ENCODE assay signal across 1 cellular context in genomic region chr16:81446318-81447275, GRCh38.
TF ChIP-seq lines count a peak whose summit lies in the region.

No MANE protein-coding gene starts in this region.

TF ChIP-seq in K562, 482 proteins besides CTCF, POLR2A, EP300 and RAD21 (continued from another document and continues in another):
- TF ChIP-seq TRIM25 (IDR thresholded peaks at IDR 0.05; ENCODE audit: borderline replicate concordance) (no peak), HEY1 (CRISPR knock-in tag; IDR thresholded peaks at IDR 0.05; ENCODE audit: borderline replicate concordance) (no peak), MBD1 (CRISPR knock-in tag; IDR thresholded peaks at IDR 0.05) (no peak), TAL1 (IDR thresholded peaks at IDR 0.05) (no peak), NKRF (IDR thresholded peaks at IDR 0.05; ENCODE audit: borderline replicate concordance) (no peak), ZNF780A (CRISPR knock-in tag; IDR thresholded peaks at IDR 0.05) (no peak), RERE (CRISPR knock-in tag; IDR thresholded peaks at IDR 0.05; ENCODE audit: borderline replicate concordance) (no peak), SIX5 (IDR thresholded peaks at IDR 0.05; ENCODE audit: borderline replicate concordance in 1 of 2, insufficient read depth in 1 of 2, low read depth in 1 of 2, low read length in 2 of 2) (no peak), NFIX (CRISPR knock-in tag; IDR thresholded peaks at IDR 0.05; ENCODE audit: low read depth) (no peak), IRF1 (CRISPR knock-in tag; IDR thresholded peaks at IDR 0.05; ENCODE audit: borderline replicate concordance) (no peak), ZBTB11 (CRISPR knock-in tag; IDR thresholded peaks at IDR 0.05) (no peak), ZBTB2 (IDR thresholded peaks at IDR 0.05) (no peak), RFX5 (IDR thresholded peaks at IDR 0.05; ENCODE audit: low read depth, low read length) (no peak), RBFOX2 (IDR thresholded peaks at IDR 0.05; ENCODE audit: low read depth, low read length) (peak; percentile 17; the same call in 1 of the 2 replicates), ETV6 (IDR thresholded peaks at IDR 0.05; ENCODE audit: borderline replicate concordance in 1 of 2, low read depth in 2 of 2, low read length in 1 of 2) (no peak), ETV6 (CRISPR knock-in tag; IDR thresholded peaks at IDR 0.05; ENCODE audit: borderline replicate concordance) (no peak), JUN (IDR thresholded peaks at IDR 0.05; ENCODE audit: borderline replicate concordance, low read depth, low read length) (no peak), JUN (CRISPR knock-in tag; IDR thresholded peaks at IDR 0.05; ENCODE audit: borderline replicate concordance) (no peak), RBM25 (IDR thresholded peaks at IDR 0.05; ENCODE audit: low read depth, low read length, severe bottlenecking) (no peak), ZNF232 (CRISPR knock-in tag; IDR thresholded peaks at IDR 0.05) (no peak), CREB5 (CRISPR knock-in tag; IDR thresholded peaks at IDR 0.05) (no peak), ZZZ3 (IDR thresholded peaks at IDR 0.05) (no peak), RBM34 (IDR thresholded peaks at IDR 0.05; ENCODE audit: borderline replicate concordance, insufficient read depth, low read length) (no peak), ZNF140 (CRISPR knock-in tag; IDR thresholded peaks at IDR 0.05) (no peak), RBBP5 (IDR thresholded peaks at IDR 0.05; ENCODE audit: borderline replicate concordance, insufficient read depth, low read length, poor library complexity, severe bottlenecking) (peak; percentile 67), HNRNPLL (IDR thresholded peaks at IDR 0.05; ENCODE audit: low read depth, low read length, poor library complexity, severe bottlenecking) (no peak), HOXB6 (CRISPR knock-in tag; IDR thresholded peaks at IDR 0.05; ENCODE audit: borderline replicate concordance) (no peak), CSDE1 (IDR thresholded peaks at IDR 0.05) (no peak), PPARD (CRISPR knock-in tag; IDR thresholded peaks at IDR 0.05) (no peak), TGIF2 (CRISPR knock-in tag; IDR thresholded peaks at IDR 0.05) (no peak), ARID2 (IDR thresholded peaks at IDR 0.05) (0 out of 2 replicates have a peak, but pooled peaks have one; percentile 2), RNF219 (CRISPR knock-in tag; IDR thresholded peaks at IDR 0.05) (no peak), GTF2A2 (tag; IDR thresholded peaks at IDR 0.05) (no peak), EZH2 (IDR thresholded peaks at IDR 0.05; ENCODE audit: borderline replicate concordance, low read depth, low read length) (no peak), CREM (IDR thresholded peaks at IDR 0.05; ENCODE audit: low read depth) (peak; percentile 41; the same call in 1 of the 2 replicates), MCM7 (IDR thresholded peaks at IDR 0.05) (no peak)
